Comparison of ENCODE assay signal across 11 cellular contexts in the genomic region with DNA sequence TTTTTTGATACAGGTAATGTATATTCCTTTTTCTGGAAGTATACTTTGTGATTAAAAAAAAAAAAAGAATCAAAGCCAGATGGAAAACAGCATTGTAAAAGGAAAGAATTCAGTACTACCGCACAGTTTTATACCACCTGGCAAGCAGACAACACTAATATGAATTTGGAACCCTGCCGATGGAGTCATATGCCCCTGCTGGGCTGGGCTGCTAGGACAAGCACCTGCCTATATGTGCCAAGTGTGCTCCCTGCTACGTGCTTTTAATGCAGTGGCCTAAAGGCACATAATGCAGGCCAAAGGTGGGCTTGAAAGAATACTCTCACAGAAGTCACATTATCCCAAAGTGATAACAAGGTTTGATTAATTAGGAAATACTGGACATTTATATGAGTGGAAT. TPM values are rescaled to one million over a fixed set of nuclear protein-coding genes. Genes with fewer than 3 reads are reported as not detected.
DNase-seq lines count a peak whose midpoint lies in the region; ATAC-seq and TF ChIP-seq lines count a peak whose summit lies in the region.
"Had no signal": no experiment of that assay in that cellular context is flagged by ENCODE, and none has a peak within 500 bp of the region (broad histone marks: within the 10 kb centered on the region; RNA-seq: fewer than 3 reads in every experiment).

No MANE protein-coding gene starts in this region.

- no peaks in the 10 kb centered on the region for H3K79me2 ChIP-seq in PC-3 (ENCODE audit: low read length)
- no peaks in the 10 kb centered on the region for H3K79me2 ChIP-seq in mesendoderm (ENCODE audit: control insufficient read depth, insufficient read depth, low read length)

- H3K9ac ChIP-seq in PC-3 (ENCODE audit: low read length) = peak overlapping the region; percentile 71; the same call in 1 of the 2 replicates
- H3K9ac ChIP-seq in mesendoderm (ENCODE audit: low read length) = no peak overlapping the region

- no peak overlapping the region for H3K18ac ChIP-seq in mesendoderm (ENCODE audit: low read length)

- H3K9me2 ChIP-seq in PC-3 (replicated peaks; ENCODE audit: low read length) = no peaks in the 10 kb centered on the region

- H3K36me3 ChIP-seq in Caco-2 (ENCODE audit: control insufficient read depth, insufficient read depth, low read length) (no peaks in the 10 kb centered on the region), PC-3 (ENCODE audit: low read depth, low read length) (no peaks in the 10 kb centered on the region), heart right ventricle (no peaks in the 10 kb centered on the region), mesendoderm (ENCODE audit: control insufficient read depth, insufficient read depth, low read length) (no peaks in the 10 kb centered on the region)

- no peaks in the 10 kb centered on the region for H3K27me3 Mint-ChIP-seq in Caco-2 (ENCODE audit: insufficient read depth, unreplicated experiment)
- H3K27me3 Mint-ChIP-seq: activated naive CD8-positive, alpha-beta T cell treated with anti-CD3 and anti-CD28 coated beads for 36 hours had no signal

- no peak overlapping the region for H2AK5ac ChIP-seq in mesendoderm (ENCODE audit: low read length)

- peak overlapping the region; percentile 86 for H3K4me3 Mint-ChIP-seq in Caco-2 (ENCODE audit: unreplicated experiment)

- no peak overlapping the region for H3K56ac ChIP-seq in mesendoderm (ENCODE audit: low read length)

- H3K9me3 Mint-ChIP-seq in Caco-2 (ENCODE audit: unreplicated experiment) = no peaks in the 10 kb centered on the region
- H3K9me3 Mint-ChIP-seq: activated naive CD8-positive, alpha-beta T cell treated with anti-CD3 and anti-CD28 coated beads for 36 hours; T-helper 1 cell treated with Interleukin-12 subunit alpha and Interleukin-12 subunit beta and Interleukin-4 antibody, amounts not matched to agents 30 μg/mL and 1 μg/mL, for 36 hours had no signal

- ATAC-seq in PC-3 (peak; percentile 84), heart right ventricle (peak in 4 of 8 donors; percentile 64 to 69 (median 66)), GM21390 (IDR thresholded peaks at IDR 0.05; ENCODE audit: unreplicated experiment) (no peak)

- WGBS in heart right ventricle, 2 donors = 38 to 54% methylated on average over 3 of the region's 3 CpGs
- no CpG with 5 or more reads among the region's 3 CpGs for WGBS in mesendoderm (ENCODE audit: extremely low coverage, insufficient coverage, low lambda C conversion rate)

- H3K79me1 ChIP-seq in mesendoderm (ENCODE audit: low read length) = no peaks in the 10 kb centered on the region

- BruUV-seq in Caco-2 (replicated peaks; lab: Mats Ljungman, UMichigan) = no TSS peak
- no TSS peak for BruUV-seq in PC-3 (replicated peaks; lab: Mats Ljungman, UMichigan)

- no peak overlapping the region for H3K27ac ChIP-seq in PC-3 (ENCODE audit: low read length)
- no peak overlapping the region for H3K27ac ChIP-seq in heart right ventricle
- no peak overlapping the region for H3K27ac ChIP-seq in mesendoderm (ENCODE audit: low read depth, low read length)

- H3K4me3 ChIP-seq in Caco-2 (ENCODE audit: low read depth, low read length) = no peak overlapping the region
- H3K4me3 ChIP-seq in PC-3 (ENCODE audit: low read length) = peak overlapping the region; percentile 76
- H3K4me3 ChIP-seq in heart right ventricle = peak overlapping the region in 2 of 10 donors; percentile 18 to 42
- H3K4me3 ChIP-seq in mesendoderm (ENCODE audit: low read length) = no peak overlapping the region

- H2BK120ac ChIP-seq in mesendoderm (ENCODE audit: low read depth, low read length) = no peak overlapping the region

- peaks cover 14% of the 10 kb centered on the region for H3K36me3 Mint-ChIP-seq in Caco-2 (ENCODE audit: insufficient read depth, unreplicated experiment)
- H3K36me3 Mint-ChIP-seq: activated naive CD8-positive, alpha-beta T cell treated with anti-CD3 and anti-CD28 coated beads for 36 hours had no signal

- no peak overlapping the region for H3K23ac ChIP-seq in mesendoderm (ENCODE audit: low read length)

- H3F3A ChIP-seq in PC-3 (ENCODE audit: low read length, unreplicated experiment) = no peaks in the 10 kb centered on the region

- H3K4me1 Mint-ChIP-seq in Caco-2 (ENCODE audit: low read depth, unreplicated experiment) = peaks cover 30% of the 10 kb centered on the region

- CTCF ChIA-PET in Caco-2 (lab: Charles Lee) = no interaction called here
- CTCF ChIA-PET in PC-3 (lab: Charles Lee) = no interaction called here

- POLR2A ChIA-PET in Caco-2 (lab: Charles Lee) = interaction anchor here (0.7 to 4.1 kb wide), 2 partner anchors 29 to 47 kb away, joined by 7 to 16 read pairs; a partner anchor contains a TSS
- POLR2A ChIA-PET in PC-3 (lab: Charles Lee; ENCODE audit: unreplicated experiment) = no interaction called here

- H4K20me1 ChIP-seq in PC-3 (ENCODE audit: low read length) = no peaks in the 10 kb centered on the region

- intact Hi-C loops in Caco-2 (cut with micrococcal nuclease; ENCODE audit: unreplicated experiment) = loop anchor here (5.0 to 10.0 kb wide), 2 partner anchors 84 to 822 kb away; no protein-coding TSS in a partner anchor
- intact Hi-C loops in PC-3 (cut with micrococcal nuclease) = loop anchor here (2.0 kb wide), 1 partner anchor 70 kb away; no protein-coding TSS in a partner anchor
- intact Hi-C loops in heart right ventricle (cut with DNase I) = no loop called here

- DNase-seq in Caco-2 (peak; percentile 57 to 62), NCI-H1048 (lab: John Stamatoyannopoulos, UW) (peak; percentile 64), PC-3 (peak; percentile 81), heart right ventricle (peak; percentile 13 to 15), mesendoderm (no peak), T-helper 2 cell (no peak)
- DNase-seq in stimulated activated CD4-positive, alpha-beta T cell treated with anti-CD3 and anti-CD28 coated beads, Interleukin-2, amount 100 ng/mL, for 48 hours = no peak
- DNase-seq: activated naive CD8-positive, alpha-beta T cell treated with anti-CD3 and anti-CD28 coated beads for 36 hours; DMS153 had no signal

- H3K4me2 ChIP-seq in PC-3 (ENCODE audit: low read length) (peak overlapping the region; percentile 98), mesendoderm (ENCODE audit: low read length) (no peak overlapping the region)

- H3K4me1 ChIP-seq in Caco-2 (peaks cover 53% of the 10 kb centered on the region), PC-3 (ENCODE audit: insufficient read depth, low read length) (peaks cover 13% of the 10 kb centered on the region), heart right ventricle (peaks cover 0 to 6% (median 0%) of the 10 kb centered on the region in 9 donors), mesendoderm (ENCODE audit: control insufficient read depth, low read depth, low read length) (peaks cover 3% of the 10 kb centered on the region)

- H3K4ac ChIP-seq in mesendoderm (ENCODE audit: low read depth, low read length) = no peak overlapping the region

- no peaks in the 10 kb centered on the region for H3K27me3 ChIP-seq in Caco-2 (replicated peaks; ENCODE audit: control insufficient read depth, insufficient read depth, low read length)
- H3K27me3 ChIP-seq in PC-3 (ENCODE audit: low read length) = no peaks in the 10 kb centered on the region
- no peaks in the 10 kb centered on the region for H3K27me3 ChIP-seq in heart right ventricle
- H3K27me3 ChIP-seq in mesendoderm (ENCODE audit: insufficient read depth, low read length, poor library complexity) = no peaks in the 10 kb centered on the region

- no peak overlapping the region for H2BK5ac ChIP-seq in mesendoderm (ENCODE audit: low read length)

- H4K5ac ChIP-seq in mesendoderm (ENCODE audit: low read length) = no peak overlapping the region

- H2AFZ ChIP-seq in PC-3 (ENCODE audit: low read length) = peak overlapping the region; percentile 97

- no peak overlapping the region for H2BK15ac ChIP-seq in mesendoderm (replicated peaks; ENCODE audit: low read depth)

- H3K9me3 ChIP-seq in Caco-2 (no peaks in the 10 kb centered on the region), PC-3 (ENCODE audit: low read length) (no peaks in the 10 kb centered on the region), heart right ventricle (no peaks in the 10 kb centered on the region)

- H3K27ac Mint-ChIP-seq in Caco-2 (ENCODE audit: unreplicated experiment) = peak overlapping the region; percentile 96
- H3K27ac Mint-ChIP-seq: T-helper 1 cell treated with Interleukin-12 subunit alpha and Interleukin-12 subunit beta and Interleukin-4 antibody, amounts not matched to agents 30 μg/mL and 1 μg/mL, for 36 hours had no signal

- TF ChIP-seq CTCF in Caco-2 (IDR thresholded peaks at IDR 0.05; ENCODE audit: insufficient read depth in 1 of 2, low read depth in 1 of 2, low read length in 1 of 2, severe bottlenecking in 1 of 2, unreplicated experiment in 1 of 2) = peak; percentile 36 to 57
- no peak; the same call in 1 of the 2 replicates for TF ChIP-seq CTCF in PC-3 (conservative IDR thresholded peaks at IDR 0.05; ENCODE audit: low read depth, low read length)
- peak in 1 of 9 donors; percentile 18 for TF ChIP-seq CTCF in heart right ventricle (IDR thresholded peaks at IDR 0.05)

- H4K8ac ChIP-seq in mesendoderm (ENCODE audit: low read depth, low read length) = no peak overlapping the region

RNA-seq across cellular contexts. Expression of a gene that starts 29.8 kb away (rescaled TPM):
- 196 TPM in 2 replicates for total RNA-seq in Caco-2 (2022)
- total RNA-seq in PC-3 (2014; rRNA removed) = 49.2 and 58.1 TPM in 2 replicates
- 100 to 1,000 TPM in 2 of 10 donors, 10 to 100 TPM in 8; 83.8 to 134 (median 95.3) TPM for total RNA-seq in heart right ventricle
- 10 to 100 TPM; 17.4 to 33.2 TPM for polyA plus RNA-seq in heart right ventricle
- 121 TPM for polyA plus RNA-seq in mesendoderm (2013, experiment 1 of 2)
- polyA plus RNA-seq in mesendoderm (2013, experiment 2 of 2) = 122 TPM

Comparison
In these comparisons a context has a peak if more than half of its experiments do, and no peak if none do; other contexts are left out.
1. DNase-seq: peak in Caco-2 (2 of 2), NCI-H1048 (single experiment), PC-3 (single experiment) and heart right ventricle (2 of 2); none in mesendoderm (single experiment), T-helper 2 cell (0 of 5) and stimulated activated CD4-positive, alpha-beta T cell treated with anti-CD3 and anti-CD28 coated beads, Interleukin-2, amount 100 ng/mL, for 48 hours (0 of 2).
2. intact Hi-C loops: an anchor here in Caco-2 (5.0 to 10.0 kb wide) and PC-3 (2.0 kb wide); none called in heart right ventricle.